In genomic region chr19:28820289-28820688, GRCh38 we compare ENCODE assay signal across 23 cellular contexts.
"Had no signal": no experiment of that assay in that cellular context is flagged by ENCODE, and none has a peak within 500 bp of the region (broad histone marks: within the 10 kb centered on the region; RNA-seq: fewer than 3 reads in every experiment).

No MANE protein-coding gene starts in this region.

- H3K4me3 ChIP-seq: neural progenitor cell, ovary, psoas muscle, right lobe of liver, sigmoid colon, stomach, thoracic aorta, thyroid gland, tibial nerve, upper lobe of left lung, vagina had no signal

- H3K9me3 ChIP-seq: ovary, psoas muscle, right lobe of liver, sigmoid colon, thoracic aorta, thyroid gland, tibial nerve, upper lobe of left lung, vagina had no signal

- H3K27ac ChIP-seq: neural progenitor cell, ovary, parathyroid adenoma, psoas muscle, right lobe of liver, sigmoid colon, stomach, thoracic aorta, thyroid gland, tibial nerve, upper lobe of left lung, vagina had no signal

- H3K4me1 ChIP-seq: parathyroid adenoma, psoas muscle, right lobe of liver, sigmoid colon, stomach, thyroid gland, tibial nerve, upper lobe of left lung, vagina had no signal

- DNase-seq: occipital lobe; ovary; psoas muscle; right cardiac atrium; right lobe of liver; sigmoid colon; small intestine; stimulated activated CD4-positive, alpha-beta T cell treated with anti-CD3 and anti-CD28 coated beads, Interleukin-15, amount 100 ng/mL, for 24 hours; stimulated activated CD4-positive, alpha-beta T cell treated with anti-CD3 and anti-CD28 coated beads, Interleukin-2, amount 100 ng/mL, for 24 hours; stimulated activated CD4-positive, alpha-beta T cell treated with anti-CD3 and anti-CD28 coated beads, Interleukin-2, amount 100 ng/mL, for 48 hours; stimulated activated CD4-positive, alpha-beta T cell treated with anti-CD3 and anti-CD28 coated beads, Interleukin-4, amount 100 ng/mL, for 24 hours; stimulated activated naive B cell treated with anti-CD40 and anti-IgM and Interleukin-4, amounts not matched to agents 10 μg/mL and 1 μg/mL and 100 μg/mL, for 72 hours; stimulated activated naive CD4-positive, alpha-beta T cell treated with Interleukin-2 at 50 U/mL for 16 hours; stomach; thyroid gland; trophoblast cell; upper lobe of left lung had no signal

- H3K4me2 ChIP-seq: neural progenitor cell had no signal

- H3K9ac ChIP-seq: neural progenitor cell, parathyroid adenoma had no signal

- ATAC-seq: psoas muscle; right cardiac atrium; right lobe of liver; stimulated activated effector memory CD8-positive, alpha-beta T cell treated with anti-CD3 and anti-CD28 coated beads, Interleukin-12 subunit alpha, Interleukin-12 subunit beta, amount 100 ng/mL, for 72 hours; stimulated activated naive B cell treated with anti-CD40 and anti-IgM and Interleukin-4, amounts not matched to agents 10 μg/mL and 1 μg/mL and 100 μg/mL, for 72 hours had no signal

- H3K79me2 ChIP-seq: parathyroid adenoma had no signal

- H2AFZ ChIP-seq: neural progenitor cell, parathyroid adenoma had no signal

- FAIRE-seq: small intestine had no signal

- H3K27me3 ChIP-seq: neural progenitor cell, ovary, right lobe of liver, sigmoid colon, stomach, thyroid gland, tibial nerve, upper lobe of left lung, vagina had no signal

- H3K36me3 ChIP-seq: neural progenitor cell, ovary, right lobe of liver, sigmoid colon, stomach, thoracic aorta, thyroid gland, tibial nerve, upper lobe of left lung, vagina had no signal
